In the genomic region with DNA sequence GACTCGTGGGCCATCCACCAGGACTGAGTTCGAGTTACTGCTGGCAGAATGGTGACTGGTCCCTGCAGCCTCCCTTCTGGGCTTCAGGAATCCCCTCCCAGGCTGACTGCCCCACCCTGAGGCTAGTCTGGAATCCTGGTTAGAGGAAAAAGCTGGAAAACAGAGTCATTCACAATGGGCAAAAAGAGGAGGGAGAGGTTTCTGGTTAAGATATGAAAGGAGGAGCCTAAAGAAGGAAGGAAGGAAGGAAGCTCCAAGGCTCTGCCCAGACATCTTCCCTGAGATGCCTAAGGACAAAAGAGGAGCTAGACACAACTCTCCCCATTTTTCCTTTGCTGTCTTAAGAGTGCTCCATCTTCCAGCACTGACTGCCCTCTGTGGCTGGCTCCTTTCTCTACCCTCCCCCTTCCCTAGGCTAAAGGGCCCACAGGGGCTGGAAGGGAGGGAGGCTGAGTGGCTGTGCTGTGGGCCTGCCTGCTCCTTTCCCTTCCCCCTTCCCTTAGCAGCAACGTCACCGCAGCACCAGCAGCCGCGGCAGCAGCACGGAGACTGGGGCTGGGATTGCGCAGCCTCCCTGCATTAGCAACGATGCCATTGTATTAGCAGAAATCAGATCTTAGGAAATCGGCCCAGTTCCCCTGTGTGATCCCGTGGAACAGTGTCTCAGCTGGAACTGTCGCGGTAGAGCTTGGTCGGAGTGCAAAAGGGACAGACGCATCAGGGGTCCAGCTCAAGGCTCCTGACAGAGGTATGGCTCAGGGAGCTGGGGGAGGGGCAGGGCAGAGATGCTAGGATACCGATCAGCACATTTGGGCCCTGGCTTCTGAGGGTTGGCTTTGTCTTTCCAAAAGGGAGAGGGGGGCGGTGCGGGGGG, we compare ENCODE assay signal across 8 cellular contexts. TPM values are rescaled to one million over a fixed set of nuclear protein-coding genes. Genes with fewer than 3 reads are reported as not detected.
DNase-seq lines count a peak whose midpoint lies in the region; TF ChIP-seq lines count a peak whose summit lies in the region.

No MANE protein-coding gene starts in this region.

- H3K9ac ChIP-seq in skeletal muscle satellite cell (ENCODE audit: low read depth, low read length) = peak overlapping the region; percentile 60

- H3K4me3 ChIP-seq in HFF-Myc (replicated peaks; ENCODE audit: low read depth, low read length) (peak overlapping the region; percentile 56), skeletal muscle satellite cell (ENCODE audit: low read length) (peak overlapping the region; percentile 69)

- TF ChIP-seq CTCF in HFF-Myc (IDR thresholded peaks at IDR 0.05; ENCODE audit: low read depth, low read length, missing control alignments) = no peak

- no peaks in the 10 kb centered on the region for H3K9me3 ChIP-seq in skeletal muscle satellite cell (replicated peaks; ENCODE audit: low read length)

- H3K4me1 ChIP-seq in skeletal muscle satellite cell (ENCODE audit: control insufficient read depth, insufficient read depth, low read length) = peaks cover 36% of the 10 kb centered on the region

- DNase-seq in HFF-Myc (ENCODE audit: extremely low read depth, low read depth) (peak; percentile 65), cerebellar cortex (ENCODE audit: low spot score) (peak; percentile 85), iris pigment epithelial cell (ENCODE audit: low read depth) (peak; percentile 84), SHP77 treated with DMSO at 0.1 percent for 48 hours (lab: John Stamatoyannopoulos, UW) (no peak), T-helper 1 cell (no peak), NCI-H510A treated with DMSO at 0.1 percent for 48 hours (lab: John Stamatoyannopoulos, UW) (no peak)
- DNase-seq in central memory CD4-positive, alpha-beta T cell = no peak

- H3K4me2 ChIP-seq in skeletal muscle satellite cell (ENCODE audit: low read length) = peak overlapping the region; percentile 89

- no peaks in the 10 kb centered on the region for H3K27me3 ChIP-seq in skeletal muscle satellite cell (ENCODE audit: control insufficient read depth, insufficient read depth, low read length)

- peaks cover 22% of the 10 kb centered on the region for H3K36me3 ChIP-seq in skeletal muscle satellite cell (ENCODE audit: insufficient read depth, low read length)

RNA-seq across cellular contexts. Expression of a gene that starts 48.7 kb away (rescaled TPM):
- total RNA-seq in skeletal muscle satellite cell (2012; rRNA removed) = 19.5 and 22.5 TPM in 2 replicates

Comparison
In these comparisons a context has a peak if more than half of its experiments do, and no peak if none do; other contexts are left out.
1. DNase-seq: peak in HFF-Myc (single experiment), cerebellar cortex (single experiment) and iris pigment epithelial cell (single experiment); none in SHP77 treated with DMSO at 0.1 percent for 48 hours (single experiment), T-helper 1 cell (0 of 5), NCI-H510A treated with DMSO at 0.1 percent for 48 hours (single experiment) and central memory CD4-positive, alpha-beta T cell (single experiment).